In genomic region chr3:125141596-125142417, GRCh38 we compare ENCODE assay signal across 8 cellular contexts.
A peak's percentile ranks its signal among the peaks of the same experiment; 100 is the strongest.
DNase-seq lines count a peak whose midpoint lies in the region; ATAC-seq and TF ChIP-seq lines count a peak whose summit lies in the region.

No MANE protein-coding gene starts in this region.

- TF ChIP-seq POLR2A in NB4 (IDR thresholded peaks at IDR 0.05; ENCODE audit: extremely low read depth, insufficient read length) (no peak), gastroesophageal sphincter (IDR thresholded peaks at IDR 0.05) (no peak), upper lobe of left lung (IDR thresholded peaks at IDR 0.05) (peak in 1 of 4 donors; percentile 48)

- peaks cover 38% of the 10 kb centered on the region for H3K79me1 ChIP-seq in trophoblast cell (ENCODE audit: low read length)

- peak overlapping the region; percentile 49 for H3K4ac ChIP-seq in trophoblast cell (ENCODE audit: low read depth, low read length)

- H3K36me3 ChIP-seq in ES-I3 (ENCODE audit: insufficient read depth, low read length) (no peaks in the 10 kb centered on the region), gastroesophageal sphincter (no peaks in the 10 kb centered on the region), trophoblast cell (ENCODE audit: control insufficient read depth in 1 of 2, insufficient read depth in 2 of 2, low read length in 2 of 2) (no peaks in the 10 kb centered on the region), upper lobe of left lung (no peaks in the 10 kb centered on the region)

- peak overlapping the region; percentile 13 for H2BK12ac ChIP-seq in trophoblast cell (ENCODE audit: low read length)

- DNase-seq in NB4 (ENCODE audit: low read depth) (peak; percentile 69), trophoblast cell (peak; percentile 89 to 92), upper lobe of left lung (peak; percentile 78 to 94), GM19240 (ENCODE audit: insufficient read length, low spot score) (no peak)
- peak; percentile 82 to 86 for DNase-seq in activated T-cell treated with anti-CD3 and anti-CD28 coated beads, Interleukin-2, amount 50 U/mL, for 48 hours

- peak overlapping the region; percentile 26 for H2AFZ ChIP-seq in trophoblast cell (ENCODE audit: insufficient read depth, low read length, poor library complexity)

- H3K14ac ChIP-seq in trophoblast cell (ENCODE audit: low read length): peak overlapping the region; percentile 12

- H2BK5ac ChIP-seq in trophoblast cell (ENCODE audit: low read depth, low read length, poor library complexity): peak overlapping the region; percentile 57

- peak overlapping the region; percentile 74 for H3K18ac ChIP-seq in trophoblast cell (ENCODE audit: low read length)

- ATAC-seq in GM21619 (IDR thresholded peaks at IDR 0.05; ENCODE audit: unreplicated experiment) (peak; percentile 59), gastroesophageal sphincter (peak; percentile 78), upper lobe of left lung (ENCODE audit: low FRiP score in 2 of 2) (peak; percentile 57 to 72)

- peak overlapping the region; percentile 59 for H4K91ac ChIP-seq in trophoblast cell (ENCODE audit: low read depth, low read length)

- H3K79me2 ChIP-seq in trophoblast cell (ENCODE audit: control insufficient read depth, insufficient read depth, low read length, poor library complexity): peaks cover 6% of the 10 kb centered on the region

- TF ChIP-seq EP300 in gastroesophageal sphincter (IDR thresholded peaks at IDR 0.05) (no peak), upper lobe of left lung (IDR thresholded peaks at IDR 0.05) (peak in 2 of 4 donors; percentile 40 to 69)

- TF ChIP-seq CTCF in NB4 (IDR thresholded peaks at IDR 0.05; ENCODE audit: low read depth, low read length) (no peak), gastroesophageal sphincter (IDR thresholded peaks at IDR 0.05) (peak in 3 of 4 experiments; percentile 51 to 80 (median 51)), upper lobe of left lung (IDR thresholded peaks at IDR 0.05) (peak; percentile 35 to 52 (median 44))

- peak overlapping the region; percentile 87 for H4K8ac ChIP-seq in trophoblast cell (ENCODE audit: low read depth, low read length)

- H3K4me2 ChIP-seq in trophoblast cell (ENCODE audit: low read length): peak overlapping the region; percentile 60

- 2% methylated on average over 15 of the region's 61 CpGs; no CpG with 5 or more reads in 1 of the 2 donors for WGBS in gastroesophageal sphincter (ENCODE audit: low coverage in 1 of 2), 2 donors
- WGBS in trophoblast cell (ENCODE audit: extremely low coverage, insufficient coverage, insufficient read length): no CpG with 5 or more reads among the region's 61 CpGs
- 5% methylated on average over 43 to 53 of the region's 61 CpGs for WGBS in upper lobe of left lung, 2 donors

- H3K27ac ChIP-seq in gastroesophageal sphincter (peak overlapping the region in 3 of 4 donors; percentile 56 to 76 (median 62)), trophoblast cell (ENCODE audit: low read depth, low read length) (peak overlapping the region; percentile 13), upper lobe of left lung (peak overlapping the region; percentile 65 to 81 (median 76))

- H3K9me3 ChIP-seq in ES-I3 (ENCODE audit: control insufficient read depth, insufficient read depth, low read length) (no peaks in the 10 kb centered on the region), gastroesophageal sphincter (no peaks in the 10 kb centered on the region), trophoblast cell (ENCODE audit: insufficient read depth, low read depth, low read length) (peaks cover 5% of the 10 kb centered on the region), upper lobe of left lung (no peaks in the 10 kb centered on the region)

- peak overlapping the region; percentile 96 for H2BK120ac ChIP-seq in trophoblast cell (ENCODE audit: insufficient read depth, low read length, poor library complexity)

- H4K12ac ChIP-seq in trophoblast cell (ENCODE audit: low read depth, low read length): peak overlapping the region; percentile 8

- H3K4me3 ChIP-seq in NB4 (ENCODE audit: low read depth, low read length) (no peak overlapping the region), gastroesophageal sphincter (peak overlapping the region; percentile 16 to 51), trophoblast cell (ENCODE audit: low read depth, low read length) (peak overlapping the region; percentile 27), upper lobe of left lung (peak overlapping the region in 3 of 4 donors; percentile 29 to 53 (median 38))

- H3K4me1 ChIP-seq in ES-I3 (ENCODE audit: insufficient read depth, low read length): peaks cover 33% of the 10 kb centered on the region
- peaks cover 0 to 44% (median 30%) of the 10 kb centered on the region in 3 donors for H3K4me1 ChIP-seq in gastroesophageal sphincter
- H3K4me1 ChIP-seq in trophoblast cell (ENCODE audit: control insufficient read depth in 1 of 2, insufficient read depth in 2 of 2, low read length in 2 of 2): peaks cover 38 to 47% of the 10 kb centered on the region in 2 experiments
- H3K4me1 ChIP-seq in upper lobe of left lung: peaks cover 40 to 52% (median 41%) of the 10 kb centered on the region in 4 donors

- H2AK5ac ChIP-seq in trophoblast cell (ENCODE audit: low read length): no peak overlapping the region

- H3K27me3 ChIP-seq in gastroesophageal sphincter: no peaks in the 10 kb centered on the region
- no peaks in the 10 kb centered on the region for H3K27me3 ChIP-seq in trophoblast cell (ENCODE audit: insufficient read depth, low read length)
- no peaks in the 10 kb centered on the region for H3K27me3 ChIP-seq in upper lobe of left lung

- H3K9ac ChIP-seq in ES-I3 (ENCODE audit: low read depth, low read length): peak overlapping the region; percentile 52; the same call in 1 of the 2 replicates
- H3K9ac ChIP-seq in trophoblast cell (ENCODE audit: low read length): peak overlapping the region; percentile 23

- no peak overlapping the region for H3K23ac ChIP-seq in trophoblast cell (ENCODE audit: low read length)

Comparison
In these comparisons a context has a peak if more than half of its experiments do, and no peak if none do; other contexts are left out.
1. H3K27ac ChIP-seq: peak in every context shown above with its lines; median percentile 76 in upper lobe of left lung; 62 in gastroesophageal sphincter; 13 in trophoblast cell.